In the genomic region with DNA sequence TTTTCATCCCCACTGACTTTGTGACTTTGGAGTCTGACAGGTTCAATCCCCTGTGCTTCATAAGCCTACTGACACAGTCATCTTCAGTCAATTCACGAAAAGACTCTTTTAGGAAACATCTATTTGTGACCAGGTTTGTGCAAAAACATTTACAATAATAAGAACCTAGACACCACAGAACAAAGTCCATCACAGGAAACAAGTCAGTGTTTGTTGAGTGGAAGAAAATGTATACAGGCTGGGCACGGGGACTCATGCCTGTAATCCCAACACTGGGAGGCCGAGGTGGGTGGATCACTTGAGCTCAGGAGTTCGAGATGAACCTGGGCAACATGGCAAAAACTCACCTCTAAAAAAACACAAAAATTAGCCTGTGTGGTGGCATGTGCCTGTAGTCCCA, we compare ENCODE assay signal across 1 cellular context.
TF ChIP-seq lines count a peak whose summit lies in the region.

No MANE protein-coding gene starts in this region.

TF ChIP-seq in HepG2, 621 proteins besides CTCF, POLR2A, EP300 and RAD21 (continued from another document and continues in another):
- TF ChIP-seq, protein P1, sequence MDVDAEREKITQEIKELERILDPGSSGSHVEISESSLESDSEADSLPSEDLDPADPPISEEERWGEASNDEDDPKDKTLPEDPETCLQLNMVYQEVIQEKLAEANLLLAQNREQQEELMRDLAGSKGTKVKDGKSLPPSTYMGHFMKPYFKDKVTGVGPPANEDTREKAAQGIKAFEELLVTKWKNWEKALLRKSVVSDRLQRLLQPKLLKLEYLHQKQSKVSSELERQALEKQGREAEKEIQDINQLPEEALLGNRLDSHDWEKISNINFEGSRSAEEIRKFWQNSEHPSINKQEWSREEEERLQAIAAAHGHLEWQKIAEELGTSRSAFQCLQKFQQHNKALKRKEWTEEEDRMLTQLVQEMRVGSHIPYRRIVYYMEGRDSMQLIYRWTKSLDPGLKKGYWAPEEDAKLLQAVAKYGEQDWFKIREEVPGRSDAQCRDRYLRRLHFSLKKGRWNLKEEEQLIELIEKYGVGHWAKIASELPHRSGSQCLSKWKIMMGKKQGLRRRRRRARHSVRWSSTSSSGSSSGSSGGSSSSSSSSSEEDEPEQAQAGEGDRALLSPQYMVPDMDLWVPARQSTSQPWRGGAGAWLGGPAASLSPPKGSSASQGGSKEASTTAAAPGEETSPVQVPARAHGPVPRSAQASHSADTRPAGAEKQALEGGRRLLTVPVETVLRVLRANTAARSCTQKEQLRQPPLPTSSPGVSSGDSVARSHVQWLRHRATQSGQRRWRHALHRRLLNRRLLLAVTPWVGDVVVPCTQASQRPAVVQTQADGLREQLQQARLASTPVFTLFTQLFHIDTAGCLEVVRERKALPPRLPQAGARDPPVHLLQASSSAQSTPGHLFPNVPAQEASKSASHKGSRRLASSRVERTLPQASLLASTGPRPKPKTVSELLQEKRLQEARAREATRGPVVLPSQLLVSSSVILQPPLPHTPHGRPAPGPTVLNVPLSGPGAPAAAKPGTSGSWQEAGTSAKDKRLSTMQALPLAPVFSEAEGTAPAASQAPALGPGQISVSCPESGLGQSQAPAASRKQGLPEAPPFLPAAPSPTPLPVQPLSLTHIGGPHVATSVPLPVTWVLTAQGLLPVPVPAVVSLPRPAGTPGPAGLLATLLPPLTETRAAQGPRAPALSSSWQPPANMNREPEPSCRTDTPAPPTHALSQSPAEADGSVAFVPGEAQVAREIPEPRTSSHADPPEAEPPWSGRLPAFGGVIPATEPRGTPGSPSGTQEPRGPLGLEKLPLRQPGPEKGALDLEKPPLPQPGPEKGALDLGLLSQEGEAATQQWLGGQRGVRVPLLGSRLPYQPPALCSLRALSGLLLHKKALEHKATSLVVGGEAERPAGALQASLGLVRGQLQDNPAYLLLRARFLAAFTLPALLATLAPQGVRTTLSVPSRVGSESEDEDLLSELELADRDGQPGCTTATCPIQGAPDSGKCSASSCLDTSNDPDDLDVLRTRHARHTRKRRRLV (CRISPR knock-in tag; IDR thresholded peaks at IDR 0.05): no peak
- TF ChIP-seq, protein P2, sequence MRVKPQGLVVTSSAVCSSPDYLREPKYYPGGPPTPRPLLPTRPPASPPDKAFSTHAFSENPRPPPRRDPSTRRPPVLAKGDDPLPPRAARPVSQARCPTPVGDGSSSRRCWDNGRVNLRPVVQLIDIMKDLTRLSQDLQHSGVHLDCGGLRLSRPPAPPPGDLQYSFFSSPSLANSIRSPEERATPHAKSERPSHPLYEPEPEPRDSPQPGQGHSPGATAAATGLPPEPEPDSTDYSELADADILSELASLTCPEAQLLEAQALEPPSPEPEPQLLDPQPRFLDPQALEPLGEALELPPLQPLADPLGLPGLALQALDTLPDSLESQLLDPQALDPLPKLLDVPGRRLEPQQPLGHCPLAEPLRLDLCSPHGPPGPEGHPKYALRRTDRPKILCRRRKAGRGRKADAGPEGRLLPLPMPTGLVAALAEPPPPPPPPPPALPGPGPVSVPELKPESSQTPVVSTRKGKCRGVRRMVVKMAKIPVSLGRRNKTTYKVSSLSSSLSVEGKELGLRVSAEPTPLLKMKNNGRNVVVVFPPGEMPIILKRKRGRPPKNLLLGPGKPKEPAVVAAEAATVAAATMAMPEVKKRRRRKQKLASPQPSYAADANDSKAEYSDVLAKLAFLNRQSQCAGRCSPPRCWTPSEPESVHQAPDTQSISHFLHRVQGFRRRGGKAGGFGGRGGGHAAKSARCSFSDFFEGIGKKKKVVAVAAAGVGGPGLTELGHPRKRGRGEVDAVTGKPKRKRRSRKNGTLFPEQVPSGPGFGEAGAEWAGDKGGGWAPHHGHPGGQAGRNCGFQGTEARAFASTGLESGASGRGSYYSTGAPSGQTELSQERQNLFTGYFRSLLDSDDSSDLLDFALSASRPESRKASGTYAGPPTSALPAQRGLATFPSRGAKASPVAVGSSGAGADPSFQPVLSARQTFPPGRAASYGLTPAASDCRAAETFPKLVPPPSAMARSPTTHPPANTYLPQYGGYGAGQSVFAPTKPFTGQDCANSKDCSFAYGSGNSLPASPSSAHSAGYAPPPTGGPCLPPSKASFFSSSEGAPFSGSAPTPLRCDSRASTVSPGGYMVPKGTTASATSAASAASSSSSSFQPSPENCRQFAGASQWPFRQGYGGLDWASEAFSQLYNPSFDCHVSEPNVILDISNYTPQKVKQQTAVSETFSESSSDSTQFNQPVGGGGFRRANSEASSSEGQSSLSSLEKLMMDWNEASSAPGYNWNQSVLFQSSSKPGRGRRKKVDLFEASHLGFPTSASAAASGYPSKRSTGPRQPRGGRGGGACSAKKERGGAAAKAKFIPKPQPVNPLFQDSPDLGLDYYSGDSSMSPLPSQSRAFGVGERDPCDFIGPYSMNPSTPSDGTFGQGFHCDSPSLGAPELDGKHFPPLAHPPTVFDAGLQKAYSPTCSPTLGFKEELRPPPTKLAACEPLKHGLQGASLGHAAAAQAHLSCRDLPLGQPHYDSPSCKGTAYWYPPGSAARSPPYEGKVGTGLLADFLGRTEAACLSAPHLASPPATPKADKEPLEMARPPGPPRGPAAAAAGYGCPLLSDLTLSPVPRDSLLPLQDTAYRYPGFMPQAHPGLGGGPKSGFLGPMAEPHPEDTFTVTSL (CRISPR knock-in tag; IDR thresholded peaks at IDR 0.05; ENCODE audit: borderline replicate concordance): peak; percentile 84; the same call in 1 of the 2 replicates
- TF ChIP-seq STAG1 (CRISPR knock-in tag; IDR thresholded peaks at IDR 0.05): no peak
- TF ChIP-seq KAT8 (CRISPR knock-in tag; IDR thresholded peaks at IDR 0.05): 0 out of 2 replicates have a peak, but pooled peaks have one; percentile 34
- TF ChIP-seq, protein P3, sequence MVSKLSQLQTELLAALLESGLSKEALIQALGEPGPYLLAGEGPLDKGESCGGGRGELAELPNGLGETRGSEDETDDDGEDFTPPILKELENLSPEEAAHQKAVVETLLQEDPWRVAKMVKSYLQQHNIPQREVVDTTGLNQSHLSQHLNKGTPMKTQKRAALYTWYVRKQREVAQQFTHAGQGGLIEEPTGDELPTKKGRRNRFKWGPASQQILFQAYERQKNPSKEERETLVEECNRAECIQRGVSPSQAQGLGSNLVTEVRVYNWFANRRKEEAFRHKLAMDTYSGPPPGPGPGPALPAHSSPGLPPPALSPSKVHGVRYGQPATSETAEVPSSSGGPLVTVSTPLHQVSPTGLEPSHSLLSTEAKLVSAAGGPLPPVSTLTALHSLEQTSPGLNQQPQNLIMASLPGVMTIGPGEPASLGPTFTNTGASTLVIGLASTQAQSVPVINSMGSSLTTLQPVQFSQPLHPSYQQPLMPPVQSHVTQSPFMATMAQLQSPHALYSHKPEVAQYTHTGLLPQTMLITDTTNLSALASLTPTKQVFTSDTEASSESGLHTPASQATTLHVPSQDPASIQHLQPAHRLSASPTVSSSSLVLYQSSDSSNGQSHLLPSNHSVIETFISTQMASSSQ (IDR thresholded peaks at IDR 0.05; ENCODE audit: low read depth): no peak
- TF ChIP-seq, protein P3 (CRISPR knock-in tag; IDR thresholded peaks at IDR 0.05; ENCODE audit: borderline replicate concordance): no peak
- TF ChIP-seq NR2F1 (CRISPR knock-in tag; IDR thresholded peaks at IDR 0.05): no peak
- TF ChIP-seq ZNF224 (CRISPR knock-in tag; IDR thresholded peaks at IDR 0.05): no peak
- TF ChIP-seq ZNF766 (CRISPR knock-in tag; IDR thresholded peaks at IDR 0.05; ENCODE audit: borderline replicate concordance): no peak
- TF ChIP-seq SALL2 (CRISPR knock-in tag; IDR thresholded peaks at IDR 0.05): no peak
- TF ChIP-seq ZSCAN31 (CRISPR knock-in tag; IDR thresholded peaks at IDR 0.05; ENCODE audit: low read depth): no peak
- TF ChIP-seq SRSF9 (IDR thresholded peaks at IDR 0.05; ENCODE audit: borderline replicate concordance, insufficient read depth, low read depth, low read length, poor library complexity, severe bottlenecking): no peak
- TF ChIP-seq ZBTB7B (CRISPR knock-in tag; IDR thresholded peaks at IDR 0.05): no peak
- no peak for TF ChIP-seq MEIS1 (CRISPR knock-in tag; IDR thresholded peaks at IDR 0.05; ENCODE audit: borderline replicate concordance)
- no peak for TF ChIP-seq KMT2A (CRISPR knock-in tag; IDR thresholded peaks at IDR 0.05)
- TF ChIP-seq SP1 (IDR thresholded peaks at IDR 0.05): no peak
- TF ChIP-seq SP1 (CRISPR knock-in tag; IDR thresholded peaks at IDR 0.05): no peak
- TF ChIP-seq MTF2 (CRISPR knock-in tag; IDR thresholded peaks at IDR 0.05; ENCODE audit: borderline replicate concordance): no peak
- TF ChIP-seq, protein P4, sequence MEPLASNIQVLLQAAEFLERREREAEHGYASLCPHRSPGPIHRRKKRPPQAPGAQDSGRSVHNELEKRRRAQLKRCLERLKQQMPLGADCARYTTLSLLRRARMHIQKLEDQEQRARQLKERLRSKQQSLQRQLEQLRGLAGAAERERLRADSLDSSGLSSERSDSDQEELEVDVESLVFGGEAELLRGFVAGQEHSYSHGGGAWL (CRISPR knock-in tag; IDR thresholded peaks at IDR 0.05): no peak
- TF ChIP-seq FOXA3 (CRISPR knock-in tag; IDR thresholded peaks at IDR 0.05): peak; percentile 86
- TF ChIP-seq IKZF4 (CRISPR knock-in tag; IDR thresholded peaks at IDR 0.05; ENCODE audit: borderline replicate concordance, low read depth, not compliant biosample characterization): no peak
- no peak; the same call in 1 of the 2 replicates for TF ChIP-seq ATF1 (CRISPR knock-in tag; IDR thresholded peaks at IDR 0.05)
- no peak for TF ChIP-seq HDAC6 (IDR thresholded peaks at IDR 0.05; ENCODE audit: low read depth, low read length)
- no peak for TF ChIP-seq SNAPC2 (CRISPR knock-in tag; IDR thresholded peaks at IDR 0.05)
- no peak for TF ChIP-seq MXD4 (CRISPR knock-in tag; IDR thresholded peaks at IDR 0.05)
- no peak for TF ChIP-seq ZNF263 (CRISPR knock-in tag; IDR thresholded peaks at IDR 0.05)
- peak; percentile 61; the same call in 1 of the 2 replicates for TF ChIP-seq HMG20A (CRISPR knock-in tag; IDR thresholded peaks at IDR 0.05; ENCODE audit: borderline replicate concordance)
- TF ChIP-seq, protein P5, sequence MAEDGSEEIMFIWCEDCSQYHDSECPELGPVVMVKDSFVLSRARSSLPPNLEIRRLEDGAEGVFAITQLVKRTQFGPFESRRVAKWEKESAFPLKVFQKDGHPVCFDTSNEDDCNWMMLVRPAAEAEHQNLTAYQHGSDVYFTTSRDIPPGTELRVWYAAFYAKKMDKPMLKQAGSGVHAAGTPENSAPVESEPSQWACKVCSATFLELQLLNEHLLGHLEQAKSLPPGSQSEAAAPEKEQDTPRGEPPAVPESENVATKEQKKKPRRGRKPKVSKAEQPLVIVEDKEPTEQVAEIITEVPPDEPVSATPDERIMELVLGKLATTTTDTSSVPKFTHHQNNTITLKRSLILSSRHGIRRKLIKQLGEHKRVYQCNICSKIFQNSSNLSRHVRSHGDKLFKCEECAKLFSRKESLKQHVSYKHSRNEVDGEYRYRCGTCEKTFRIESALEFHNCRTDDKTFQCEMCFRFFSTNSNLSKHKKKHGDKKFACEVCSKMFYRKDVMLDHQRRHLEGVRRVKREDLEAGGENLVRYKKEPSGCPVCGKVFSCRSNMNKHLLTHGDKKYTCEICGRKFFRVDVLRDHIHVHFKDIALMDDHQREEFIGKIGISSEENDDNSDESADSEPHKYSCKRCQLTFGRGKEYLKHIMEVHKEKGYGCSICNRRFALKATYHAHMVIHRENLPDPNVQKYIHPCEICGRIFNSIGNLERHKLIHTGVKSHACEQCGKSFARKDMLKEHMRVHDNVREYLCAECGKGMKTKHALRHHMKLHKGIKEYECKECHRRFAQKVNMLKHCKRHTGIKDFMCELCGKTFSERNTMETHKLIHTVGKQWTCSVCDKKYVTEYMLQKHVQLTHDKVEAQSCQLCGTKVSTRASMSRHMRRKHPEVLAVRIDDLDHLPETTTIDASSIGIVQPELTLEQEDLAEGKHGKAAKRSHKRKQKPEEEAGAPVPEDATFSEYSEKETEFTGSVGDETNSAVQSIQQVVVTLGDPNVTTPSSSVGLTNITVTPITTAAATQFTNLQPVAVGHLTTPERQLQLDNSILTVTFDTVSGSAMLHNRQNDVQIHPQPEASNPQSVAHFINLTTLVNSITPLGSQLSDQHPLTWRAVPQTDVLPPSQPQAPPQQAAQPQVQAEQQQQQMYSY (CRISPR knock-in tag; IDR thresholded peaks at IDR 0.05): no peak
- no peak; the same call in 1 of the 2 replicates for TF ChIP-seq SIX1 (CRISPR knock-in tag; IDR thresholded peaks at IDR 0.05; ENCODE audit: borderline replicate concordance)
- TF ChIP-seq, protein P6, sequence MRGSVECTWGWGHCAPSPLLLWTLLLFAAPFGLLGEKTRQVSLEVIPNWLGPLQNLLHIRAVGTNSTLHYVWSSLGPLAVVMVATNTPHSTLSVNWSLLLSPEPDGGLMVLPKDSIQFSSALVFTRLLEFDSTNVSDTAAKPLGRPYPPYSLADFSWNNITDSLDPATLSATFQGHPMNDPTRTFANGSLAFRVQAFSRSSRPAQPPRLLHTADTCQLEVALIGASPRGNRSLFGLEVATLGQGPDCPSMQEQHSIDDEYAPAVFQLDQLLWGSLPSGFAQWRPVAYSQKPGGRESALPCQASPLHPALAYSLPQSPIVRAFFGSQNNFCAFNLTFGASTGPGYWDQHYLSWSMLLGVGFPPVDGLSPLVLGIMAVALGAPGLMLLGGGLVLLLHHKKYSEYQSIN (CRISPR knock-in tag; IDR thresholded peaks at IDR 0.05; ENCODE audit: borderline replicate concordance): no peak
- TF ChIP-seq ZNF619 (CRISPR knock-in tag; IDR thresholded peaks at IDR 0.05): no peak
- no peak for TF ChIP-seq RFXANK (CRISPR knock-in tag; IDR thresholded peaks at IDR 0.05)
- TF ChIP-seq ZNF75D (CRISPR knock-in tag; IDR thresholded peaks at IDR 0.05; ENCODE audit: borderline replicate concordance): no peak
- no peak for TF ChIP-seq RFXAP (CRISPR knock-in tag; IDR thresholded peaks at IDR 0.05; ENCODE audit: borderline replicate concordance)
- TF ChIP-seq, protein P7, sequence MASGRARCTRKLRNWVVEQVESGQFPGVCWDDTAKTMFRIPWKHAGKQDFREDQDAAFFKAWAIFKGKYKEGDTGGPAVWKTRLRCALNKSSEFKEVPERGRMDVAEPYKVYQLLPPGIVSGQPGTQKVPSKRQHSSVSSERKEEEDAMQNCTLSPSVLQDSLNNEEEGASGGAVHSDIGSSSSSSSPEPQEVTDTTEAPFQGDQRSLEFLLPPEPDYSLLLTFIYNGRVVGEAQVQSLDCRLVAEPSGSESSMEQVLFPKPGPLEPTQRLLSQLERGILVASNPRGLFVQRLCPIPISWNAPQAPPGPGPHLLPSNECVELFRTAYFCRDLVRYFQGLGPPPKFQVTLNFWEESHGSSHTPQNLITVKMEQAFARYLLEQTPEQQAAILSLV (CRISPR knock-in tag; IDR thresholded peaks at IDR 0.05; ENCODE audit: borderline replicate concordance): no peak
- no peak for TF ChIP-seq SUZ12 (IDR thresholded peaks at IDR 0.05; ENCODE audit: low read depth, low read length)
- TF ChIP-seq HMGA1 (CRISPR knock-in tag; conservative IDR thresholded peaks at IDR 0.05): no peak
